9 cellular contexts compared by ENCODE assay signal in the genomic region with DNA sequence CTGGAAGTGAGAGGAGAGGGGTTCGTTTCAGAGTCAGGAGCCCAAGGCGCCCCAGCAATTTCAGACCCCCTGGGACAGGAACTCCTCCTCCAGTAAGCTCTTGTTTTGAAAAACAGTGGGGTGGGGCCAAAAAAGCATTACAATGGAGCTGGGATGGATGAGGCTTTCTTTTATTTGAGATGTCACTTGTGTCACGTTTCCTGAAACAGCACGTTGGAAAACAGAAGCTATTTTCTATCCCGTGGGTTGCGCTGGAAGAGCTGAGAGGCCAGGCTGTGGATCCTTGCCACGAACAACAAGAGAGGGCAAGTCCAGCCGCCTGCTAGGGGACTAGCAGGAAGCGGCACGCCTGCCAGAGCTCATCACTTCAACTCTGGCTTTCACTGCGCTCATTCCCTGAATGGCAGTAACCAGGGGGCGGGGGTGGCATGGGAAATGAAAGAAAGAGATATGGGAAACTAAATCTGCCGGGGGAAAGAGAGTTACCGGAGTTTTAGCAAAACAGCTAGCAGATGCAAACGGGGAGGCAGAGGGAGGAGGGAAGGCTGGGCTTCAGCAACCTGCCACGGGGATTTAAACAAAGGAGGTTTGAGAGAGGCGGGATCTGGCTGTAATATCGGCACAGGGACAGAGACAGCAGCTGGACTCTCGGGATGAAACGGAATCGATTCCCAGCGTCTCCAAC. TPM values are rescaled to one million over a fixed set of nuclear protein-coding genes. Genes with fewer than 3 reads are reported as not detected.
A peak's percentile ranks its signal among the peaks of the same experiment; 100 is the strongest.
DNase-seq lines count a peak whose midpoint lies in the region; ATAC-seq, FAIRE-seq and TF ChIP-seq lines count a peak whose summit lies in the region.
"Had no signal": no experiment of that assay in that cellular context is flagged by ENCODE, and none has a peak within 500 bp of the region (broad histone marks: within the 10 kb centered on the region; RNA-seq: fewer than 3 reads in every experiment).

No MANE protein-coding gene starts in this region.

- POLR2A ChIA-PET in AG04450 (lab: Yijun Ruan, JAX): interaction anchor here (0.7 to 1.0 kb wide), 2 partner anchors 41 to 167 kb away, joined by 3 read pairs; partner anchors contain the start of gene TMEM14C
- POLR2A ChIA-PET in K562 (lab: Yijun Ruan, JAX): interaction anchor here (0.6 to 1.8 kb wide), 8 partner anchors 10 to 914 kb away, joined by 3 to 12 read pairs (median 3); partner anchors contain the start of gene SMIM13

- no peaks in the 10 kb centered on the region for H3K79me2 ChIP-seq in K562 (ENCODE audit: control insufficient read depth, insufficient read depth, low read length)

- no peak overlapping the region; the same call in 1 of the 2 replicates for H2AFZ ChIP-seq in K562 (ENCODE audit: low read depth, low read length)

- H3K9me3 ChIP-seq in AG04450 (ENCODE audit: control insufficient read depth, insufficient read depth, low read length) (no peaks in the 10 kb centered on the region), K562 (replicated peaks; ENCODE audit: control insufficient read depth, insufficient read depth, low read depth, low read length) (no peaks in the 10 kb centered on the region)

- no peaks in the 10 kb centered on the region for H3K9me3 Mint-ChIP-seq in activated T-helper 2 cell treated with anti-CD3 and anti-CD28 coated beads, Interferon-gamma antibody, Interleukin-2, Interleukin-4, amounts not matched to agents 10 μg/mL and 5 μg/mL and 100 μg/mL, durations not matched to agents 14 hours and 24 hours and 36 hours

- 7% methylated on average over 22 of the region's 22 CpGs for WGBS in K562 (ENCODE audit: insufficient coverage, low coverage, missing lambda C conversion rate)

- H3K36me3 ChIP-seq in K562 (ENCODE audit: control insufficient read depth, insufficient read depth, low read length): no peaks in the 10 kb centered on the region

- no peak for TF ChIP-seq EP300 in K562 (IDR thresholded peaks at IDR 0.05; ENCODE audit: low read length)

- CTCF ChIA-PET in AG04450 (lab: Charles Lee) (interaction anchor here (0.9 kb wide), 1 partner anchor 78 kb away, joined by 4 read pairs; no protein-coding TSS in a partner anchor), K562 (lab: Yijun Ruan, JAX; ENCODE audit: low intra/inter-chr PET ratio) (no interaction called here)

- TF ChIP-seq CTCF in AG04450 (IDR thresholded peaks at IDR 0.05; ENCODE audit: low read depth, low read length) (no peak), K562 (IDR thresholded peaks at IDR 0.05 in 2 of 3, conservative IDR thresholded peaks at IDR 0.05 in 1 of 3; ENCODE audit: insufficient read depth in 2 of 3, low read depth in 1 of 3, low read length in 3 of 3) (no peak), retinal pigment epithelial cell (conservative IDR thresholded peaks at IDR 0.05; ENCODE audit: low read depth, low read length) (no peak)

- peak overlapping the region; percentile 26; the same call in 1 of the 2 replicates for H3K4me2 ChIP-seq in K562 (ENCODE audit: insufficient read depth, low read length)

- no TSS peak for BruUV-seq in K562 (replicated peaks; lab: Mats Ljungman, UMichigan)

- DNase-seq in AG04450 (ENCODE audit: low read depth, low spot score): no peak
- peak; percentile 92 for DNase-seq in NCI-H146 (lab: John Stamatoyannopoulos, UW)
- no peak for DNase-seq in K562 (ENCODE audit: extremely low read depth in 1 of 4, low spot score in 3 of 4)
- DNase-seq in hypothalamus (lab: John Stamatoyannopoulos, UW): peak in 40 of 51 donors; percentile 8 to 67 (median 32)
- peak; percentile 40 for DNase-seq in retinal pigment epithelial cell (ENCODE audit: low read depth)
- DNase-seq in activated T-helper 2 cell treated with anti-CD3 and anti-CD28 coated beads, Interferon-gamma antibody, Interleukin-2, Interleukin-4, amounts not matched to agents 10 μg/mL and 5 μg/mL and 100 μg/mL, durations not matched to agents 14 hours and 24 hours and 36 hours (ENCODE audit: low spot score): no peak
- DNase-seq: DND-41 had no signal

- H3K9ac ChIP-seq in K562 (ENCODE audit: insufficient read depth in 1 of 2, low read depth in 2 of 2, low read length in 2 of 2): peak overlapping the region in 1 of 2 experiments; percentile 30; a peak in 1 of 4 replicates

- no peaks in the 10 kb centered on the region for H4K20me1 ChIP-seq in K562 (replicated peaks; ENCODE audit: control insufficient read depth, insufficient read depth, low read length)

- no peaks in the 10 kb centered on the region for H3K36me3 Mint-ChIP-seq in activated T-helper 2 cell treated with anti-CD3 and anti-CD28 coated beads, Interferon-gamma antibody, Interleukin-2, Interleukin-4, amounts not matched to agents 10 μg/mL and 5 μg/mL and 100 μg/mL, durations not matched to agents 14 hours and 24 hours and 36 hours (ENCODE audit: low read depth)

- H3K4me3 ChIP-seq in AG04450 (ENCODE audit: low read depth, low read length): peak overlapping the region; percentile 55
- H3K4me3 ChIP-seq in K562: no peak overlapping the region
- H3K4me3 ChIP-seq in retinal pigment epithelial cell (ENCODE audit: low read length): peak overlapping the region; percentile 32

- FAIRE-seq in K562 (lab: Jason Lieb, UNC): no peak

- H3K9me1 ChIP-seq in K562 (ENCODE audit: control insufficient read depth, insufficient read depth, low read length): no peaks in the 10 kb centered on the region

- peak; percentile 44; the same call in 2 of the 3 replicates for ATAC-seq in K562
- no peak for ATAC-seq in HG03565 (IDR thresholded peaks at IDR 0.05; ENCODE audit: unreplicated experiment)
- no peak for ATAC-seq in GM21515 (IDR thresholded peaks at IDR 0.05; ENCODE audit: unreplicated experiment)

- in situ Hi-C loops in K562 (cut with MboI): no loop called here

- H3K4me1 ChIP-seq in K562 (replicated peaks in 1 of 2; ENCODE audit: control insufficient read depth in 2 of 2, insufficient read depth in 2 of 2, low read length in 2 of 2): no peaks in the 10 kb centered on the region

- H3K27ac ChIP-seq in AG04450 (ENCODE audit: low read depth, low read length) (peak overlapping the region; percentile 65), K562 (ENCODE audit: extremely low read depth, low read depth, low read length) (no peak overlapping the region)

- H3K27ac Mint-ChIP-seq in activated T-helper 2 cell treated with anti-CD3 and anti-CD28 coated beads, Interferon-gamma antibody, Interleukin-2, Interleukin-4, amounts not matched to agents 10 μg/mL and 5 μg/mL and 100 μg/mL, durations not matched to agents 14 hours and 24 hours and 36 hours: no peak overlapping the region

- H3K4me3 Mint-ChIP-seq in activated T-helper 2 cell treated with anti-CD3 and anti-CD28 coated beads, Interferon-gamma antibody, Interleukin-2, Interleukin-4, amounts not matched to agents 10 μg/mL and 5 μg/mL and 100 μg/mL, durations not matched to agents 14 hours and 24 hours and 36 hours (ENCODE audit: low read depth): no peak overlapping the region

- TF ChIP-seq POLR2A in K562 (conservative IDR thresholded peaks at IDR 0.05): no peak

- H3K4me1 Mint-ChIP-seq in activated T-helper 2 cell treated with anti-CD3 and anti-CD28 coated beads, Interferon-gamma antibody, Interleukin-2, Interleukin-4, amounts not matched to agents 10 μg/mL and 5 μg/mL and 100 μg/mL, durations not matched to agents 14 hours and 24 hours and 36 hours (ENCODE audit: low read depth): no peaks in the 10 kb centered on the region

- no peak for TF ChIP-seq RAD21 in K562 (CRISPR knock-in tag; conservative IDR thresholded peaks at IDR 0.05 in 1 of 2, IDR thresholded peaks at IDR 0.05 in 1 of 2)

- intact Hi-C loops in K562 (cut with micrococcal nuclease): no loop called here
- intact Hi-C loops in activated T-helper 2 cell treated with anti-CD3 and anti-CD28 coated beads, Interferon-gamma antibody, Interleukin-2, Interleukin-4, amounts not matched to agents 10 μg/mL and 5 μg/mL and 100 μg/mL, durations not matched to agents 14 hours and 24 hours and 36 hours (cut with micrococcal nuclease): no loop called here

- no peaks in the 10 kb centered on the region for H3K27me3 Mint-ChIP-seq in activated T-helper 2 cell treated with anti-CD3 and anti-CD28 coated beads, Interferon-gamma antibody, Interleukin-2, Interleukin-4, amounts not matched to agents 10 μg/mL and 5 μg/mL and 100 μg/mL, durations not matched to agents 14 hours and 24 hours and 36 hours (ENCODE audit: low read depth)

- H3K27me3 ChIP-seq in AG04450 (ENCODE audit: control insufficient read depth, insufficient read depth, low read length) (no peaks in the 10 kb centered on the region), K562 (ENCODE audit: control insufficient read depth in 2 of 2, insufficient read depth in 2 of 2, low read length in 2 of 2) (peaks cover 37 to 44% of the 10 kb centered on the region in 2 experiments)

TF ChIP-seq in K562, 482 proteins besides CTCF, POLR2A, EP300 and RAD21 (continues in another document):
- TF ChIP-seq POLR2AphosphoS2 (IDR thresholded peaks at IDR 0.05; ENCODE audit: low read length): no peak
- TF ChIP-seq ZNF253 (CRISPR knock-in tag; conservative IDR thresholded peaks at IDR 0.05): no peak
- no peak for TF ChIP-seq ZNF668 (CRISPR knock-in tag; IDR thresholded peaks at IDR 0.05)
- TF ChIP-seq, protein P1, sequence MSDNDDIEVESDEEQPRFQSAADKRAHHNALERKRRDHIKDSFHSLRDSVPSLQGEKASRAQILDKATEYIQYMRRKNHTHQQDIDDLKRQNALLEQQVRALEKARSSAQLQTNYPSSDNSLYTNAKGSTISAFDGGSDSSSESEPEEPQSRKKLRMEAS (CRISPR knock-in tag; IDR thresholded peaks at IDR 0.05): no peak

RNA-seq across cellular contexts. Expression of gene GCNT2, which starts 34.6 kb away (rescaled TPM):
- 1.6 and 2.5 TPM in 2 replicates for polyA plus RNA-seq in AG04450 (2011; rRNA removed)
- polyA minus RNA-seq in AG04450 (2011; rRNA and poly(A)+ RNA removed): 2.2 and 2.4 TPM in 2 replicates
- total RNA-seq in K562 (2011; cell fraction: chromatin; rRNA removed; ENCODE audit: low replicate concordance): 8.1 and 18.1 TPM in 2 replicates
- total RNA-seq in K562 (2011; cell fraction: nucleolus; rRNA removed): 3.3 and 3.9 TPM in 2 replicates
- total RNA-seq in K562 (2011; cell fraction: nucleoplasm; rRNA removed): 3.7 and 5.9 TPM in 2 replicates
- 1.0 and 1.3 TPM in 2 replicates for total RNA-seq in K562 (2014; rRNA removed)
- 2.0 and 2.2 TPM in 2 replicates for total RNA-seq in K562 (2014; rRNA removed; fragmentation: Illumina TruSeq; extraction: Trizol)
- 1.7 and 2.6 TPM in 2 replicates for total RNA-seq in K562 (2015; rRNA removed; fragmentation: Illumina TruSeq; extraction: Trizol)
- total RNA-seq in K562 (2021): 1.3 and 1.8 TPM in 2 replicates
- 0.54 and 0.78 TPM in 2 replicates for polyA plus RNA-seq in K562 (2011; rRNA removed)
- polyA plus RNA-seq in K562 (2011; cell fraction: cytosol; rRNA removed): 0.07 and 0.24 TPM in 2 replicates
- 0.52 and 0.68 TPM in 2 replicates for polyA plus RNA-seq in K562 (2011; cell fraction: nucleus; rRNA removed)
- polyA plus RNA-seq in K562 (2012): 1.6 and 1.7 TPM in 2 replicates
- 1.4 and 1.6 TPM in 2 replicates for polyA plus RNA-seq in K562 (2014; fragmentation: Illumina TruSeq; extraction: Trizol)
- polyA plus RNA-seq in K562 (2014; fragmentation: Nextera tagmentation; extraction: Ambion mirVana): 1 to 10 TPM; 1.1 to 1.4 TPM
- 1.4 and 1.9 TPM in 2 replicates for polyA plus RNA-seq in K562 (2014; rRNA removed)
- polyA minus RNA-seq in K562 (2011; rRNA and poly(A)+ RNA removed): 1.2 and 1.6 TPM in 2 replicates
- polyA minus RNA-seq in K562 (2011; cell fraction: cytosol; rRNA and poly(A)+ RNA removed): not detected in 2 replicates
- 0.67 and 0.81 TPM in 2 replicates for polyA minus RNA-seq in K562 (2011; cell fraction: nucleus; rRNA and poly(A)+ RNA removed)
- total RNA-seq in activated T-helper 2 cell treated with anti-CD3 and anti-CD28 coated beads, Interferon-gamma antibody, Interleukin-2, Interleukin-4, amounts not matched to agents 10 μg/mL and 5 μg/mL and 100 μg/mL, durations not matched to agents 14 hours and 24 hours and 36 hours: 2.0 and 2.8 TPM in 2 replicates

Comparison
In these comparisons a context has a peak if more than half of its experiments do, and no peak if none do; other contexts are left out.
1. DNase-seq: peak in NCI-H146 (single experiment), hypothalamus (40 of 51) and retinal pigment epithelial cell (single experiment); none in AG04450 (single experiment), K562 (0 of 4) and activated T-helper 2 cell treated with anti-CD3 and anti-CD28 coated beads, Interferon-gamma antibody, Interleukin-2, Interleukin-4, amounts not matched to agents 10 μg/mL and 5 μg/mL and 100 μg/mL, durations not matched to agents 14 hours and 24 hours and 36 hours (single experiment).